8 cellular contexts compared by ENCODE assay signal in genomic region chr2:8575011-8575750, GRCh38.
DNase-seq lines count a peak whose midpoint lies in the region; TF ChIP-seq lines count a peak whose summit lies in the region.

No MANE protein-coding gene starts in this region.

- no peak overlapping the region for H3K27ac Mint-ChIP-seq in MCF 10A (ENCODE audit: low read depth, unreplicated experiment)

- H3K4me1 ChIP-seq in breast epithelium (no peaks in the 10 kb centered on the region), SJCRH30 (no peaks in the 10 kb centered on the region)

- intact Hi-C loops in breast epithelium (cut with DNase I; ENCODE audit: low total_unique reads) (no loop called here), MCF 10A (cut with micrococcal nuclease) (no loop called here)

- peak overlapping the region in 1 of 3 donors; percentile 19 for H3K4me3 ChIP-seq in breast epithelium
- no peak overlapping the region for H3K4me3 ChIP-seq in fibroblast of villous mesenchyme (ENCODE audit: low read depth, low read length)
- no peak overlapping the region for H3K4me3 ChIP-seq in SJCRH30

- DNase-seq in breast epithelium (ENCODE audit: low spot score in 2 of 2) = no peak
- DNase-seq in MCF 10A (ENCODE audit: unreplicated experiment) = no peak
- peak; percentile 30 for DNase-seq in activated CD4-positive, alpha-beta T cell treated with anti-CD3 and anti-CD28 coated beads, Interleukin-2, amount 50 U/mL, for 1 hour
- peak; percentile 19 for DNase-seq in fibroblast of villous mesenchyme (ENCODE audit: low read depth)
- DNase-seq in stimulated activated CD8-positive, alpha-beta memory T cell treated with anti-CD3 and anti-CD28 coated beads, Interleukin-4, amount 100 ng/mL, for 24 hours (ENCODE audit: low read depth) = peak; percentile 31
- DNase-seq in SIG-M5 (lab: John Stamatoyannopoulos, UW) = no peak
- DNase-seq in SJCRH30 = no peak
- no peak for DNase-seq in NCI-H2107 (lab: John Stamatoyannopoulos, UW)

- H3K36me3 Mint-ChIP-seq in MCF 10A (ENCODE audit: insufficient read depth, unreplicated experiment) = no peaks in the 10 kb centered on the region

- no peak for TF ChIP-seq POLR2A in breast epithelium (IDR thresholded peaks at IDR 0.05)

- H3K9me3 ChIP-seq in breast epithelium (no peaks in the 10 kb centered on the region), SJCRH30 (replicated peaks) (no peaks in the 10 kb centered on the region)

- H3K9me3 Mint-ChIP-seq in MCF 10A (ENCODE audit: unreplicated experiment) = no peaks in the 10 kb centered on the region

- CTCF ChIA-PET in MCF 10A (lab: Yijun Ruan, JAX) = interaction anchor here (0.6 kb wide), 1 partner anchor 563 kb away, joined by 3 read pairs; no protein-coding TSS in a partner anchor

- H3K27me3 Mint-ChIP-seq in MCF 10A (ENCODE audit: insufficient read depth, unreplicated experiment) = no peaks in the 10 kb centered on the region

- H3K27me3 ChIP-seq in breast epithelium (no peaks in the 10 kb centered on the region), SJCRH30 (peaks cover 10% of the 10 kb centered on the region; the same call in 1 of the 2 replicates)

- POLR2A ChIA-PET in MCF 10A (lab: Yijun Ruan, JAX) = interaction anchor here (0.7 kb wide), 1 partner anchor 9 kb away, joined by 3 read pairs; no protein-coding TSS in a partner anchor

- H3K27ac ChIP-seq in breast epithelium (peak overlapping the region; percentile 70 to 81), SJCRH30 (no peak overlapping the region)

- TF ChIP-seq CTCF in breast epithelium (IDR thresholded peaks at IDR 0.05) (no peak), MCF 10A (IDR thresholded peaks at IDR 0.05; ENCODE audit: unreplicated experiment) (no peak), fibroblast of villous mesenchyme (IDR thresholded peaks at IDR 0.05; ENCODE audit: insufficient read depth, low read depth, low read length) (no peak)

- H3K36me3 ChIP-seq in breast epithelium (no peaks in the 10 kb centered on the region), SJCRH30 (no peaks in the 10 kb centered on the region)

- no peak overlapping the region for H3K4me3 Mint-ChIP-seq in MCF 10A (ENCODE audit: unreplicated experiment)

- H3K4me1 Mint-ChIP-seq in MCF 10A (ENCODE audit: insufficient read depth, unreplicated experiment) = no peaks in the 10 kb centered on the region

- BruUV-seq in MCF 10A (replicated peaks; lab: Mats Ljungman, UMichigan) = no TSS peak

Comparison
In these comparisons a context has a peak if more than half of its experiments do, and no peak if none do; other contexts are left out.
1. DNase-seq: peak in activated CD4-positive, alpha-beta T cell treated with anti-CD3 and anti-CD28 coated beads, Interleukin-2, amount 50 U/mL, for 1 hour (single experiment), fibroblast of villous mesenchyme (single experiment) and stimulated activated CD8-positive, alpha-beta memory T cell treated with anti-CD3 and anti-CD28 coated beads, Interleukin-4, amount 100 ng/mL, for 24 hours (single experiment); none in breast epithelium (0 of 2), MCF 10A (single experiment), SIG-M5 (single experiment), SJCRH30 (0 of 2) and NCI-H2107 (single experiment).